In the genomic region with DNA sequence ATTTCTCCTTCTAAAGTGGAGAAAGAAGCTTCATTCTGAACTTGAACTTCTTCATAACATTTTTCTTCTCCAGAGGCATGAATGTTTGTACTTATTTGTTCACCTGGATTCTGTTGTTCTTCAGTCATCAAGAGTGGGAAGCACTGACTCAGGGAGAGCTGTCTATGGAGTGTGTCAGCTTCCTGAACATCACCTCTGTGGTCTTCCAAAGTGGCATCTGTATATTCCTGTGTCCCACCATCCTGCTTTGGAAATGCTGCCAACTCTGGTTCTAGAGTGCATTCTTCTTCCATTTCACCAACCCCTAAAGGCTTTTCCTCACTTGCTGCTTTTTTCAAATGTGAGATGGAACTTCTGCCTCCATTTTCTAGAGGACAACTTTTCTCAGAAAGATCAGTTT, we compare ENCODE assay signal across 31 cellular contexts. TPM values are rescaled to one million over a fixed set of nuclear protein-coding genes. Genes with fewer than 3 reads are reported as not detected.
DNase-seq lines count a peak whose midpoint lies in the region; ATAC-seq, FAIRE-seq and TF ChIP-seq lines count a peak whose summit lies in the region.
"Had no signal": no experiment of that assay in that cellular context is flagged by ENCODE, and none has a peak within 500 bp of the region (broad histone marks: within the 10 kb centered on the region; RNA-seq: fewer than 3 reads in every experiment).

No MANE protein-coding gene starts in this region.

- no peak overlapping the region for H4K8ac ChIP-seq in trophoblast cell (ENCODE audit: low read depth, low read length)

- no peak overlapping the region for H2BK120ac ChIP-seq in trophoblast cell (ENCODE audit: insufficient read depth, low read length, poor library complexity)

- H3K18ac ChIP-seq in trophoblast cell (ENCODE audit: low read length): no peak overlapping the region

- BruUV-seq in endothelial cell of umbilical vein (replicated peaks; lab: Mats Ljungman, UMichigan): no TSS peak

- H2BK12ac ChIP-seq in trophoblast cell (ENCODE audit: low read length): no peak overlapping the region

- no peak for TF ChIP-seq POLR2A in endothelial cell of umbilical vein (IDR thresholded peaks at IDR 0.05; ENCODE audit: low read depth, low read length)

- no peaks in the 10 kb centered on the region for H3K9me3 ChIP-seq in endothelial cell of umbilical vein (replicated peaks; ENCODE audit: control insufficient read depth, insufficient read depth, low read length)
- H3K9me3 ChIP-seq in trophoblast cell (ENCODE audit: insufficient read depth, low read depth, low read length): no peaks in the 10 kb centered on the region
- H3K9me3 ChIP-seq: BE2C, testis had no signal

- POLR2A ChIA-PET in endothelial cell of umbilical vein (lab: Charles Lee): no interaction called here

- H2AFZ ChIP-seq in endothelial cell of umbilical vein (ENCODE audit: low read depth, low read length) (no peak overlapping the region), trophoblast cell (ENCODE audit: insufficient read depth, low read length, poor library complexity) (no peak overlapping the region)
- H2AFZ ChIP-seq: parathyroid adenoma had no signal

- TF ChIP-seq CTCF in endothelial cell of umbilical vein (IDR thresholded peaks at IDR 0.05; ENCODE audit: extremely low read depth in 1 of 2, insufficient read depth in 1 of 2, low read depth in 1 of 2, low read length in 2 of 2): no peak

- H3K4me2 ChIP-seq in endothelial cell of umbilical vein (ENCODE audit: insufficient read depth, low read length) (no peak overlapping the region), trophoblast cell (ENCODE audit: low read length) (no peak overlapping the region)

- H3K79me2 ChIP-seq in endothelial cell of umbilical vein (ENCODE audit: control insufficient read depth, insufficient read depth, low read length) (no peaks in the 10 kb centered on the region), trophoblast cell (ENCODE audit: control insufficient read depth, insufficient read depth, low read length, poor library complexity) (no peaks in the 10 kb centered on the region)
- H3K79me2 ChIP-seq: parathyroid adenoma had no signal

- H4K91ac ChIP-seq in trophoblast cell (ENCODE audit: low read depth, low read length): no peak overlapping the region

- H3K79me1 ChIP-seq in trophoblast cell (ENCODE audit: low read length): no peaks in the 10 kb centered on the region

- H4K20me1 ChIP-seq in endothelial cell of umbilical vein (replicated peaks; ENCODE audit: control insufficient read depth, extremely low read depth, insufficient read depth, low read length): no peaks in the 10 kb centered on the region

- H3K14ac ChIP-seq in trophoblast cell (ENCODE audit: low read length): no peak overlapping the region

- H3K9me1 ChIP-seq in endothelial cell of umbilical vein (replicated peaks; ENCODE audit: control insufficient read depth, extremely low read depth, insufficient read depth, low read length): no peaks in the 10 kb centered on the region

- H3K36me3 ChIP-seq in endothelial cell of umbilical vein (ENCODE audit: control insufficient read depth in 2 of 2, extremely low read depth in 1 of 2, insufficient read depth in 2 of 2, low read length in 2 of 2) (no peaks in the 10 kb centered on the region), trophoblast cell (ENCODE audit: control insufficient read depth in 1 of 2, insufficient read depth in 2 of 2, low read length in 2 of 2) (no peaks in the 10 kb centered on the region)
- H3K36me3 ChIP-seq: BE2C had no signal

- H3K23ac ChIP-seq in trophoblast cell (ENCODE audit: low read length): no peak overlapping the region

- no peak overlapping the region for H2AK5ac ChIP-seq in trophoblast cell (ENCODE audit: low read length)

- H3K4me3 ChIP-seq in endothelial cell of umbilical vein (replicated peaks in 1 of 3; ENCODE audit: insufficient read depth in 1 of 3, low read depth in 1 of 3, low read length in 3 of 3) (no peak overlapping the region), trophoblast cell (ENCODE audit: low read depth, low read length) (no peak overlapping the region)
- H3K4me3 ChIP-seq: coronary artery, testis had no signal

- H3K4me1 ChIP-seq in endothelial cell of umbilical vein (ENCODE audit: control insufficient read depth, extremely low read depth, insufficient read depth, low read length): no peaks in the 10 kb centered on the region
- H3K4me1 ChIP-seq in trophoblast cell (ENCODE audit: control insufficient read depth in 1 of 2, insufficient read depth in 2 of 2, low read length in 2 of 2): no peaks in the 10 kb centered on the region
- H3K4me1 ChIP-seq: BE2C, parathyroid adenoma, testis had no signal

- CTCF ChIA-PET in endothelial cell of umbilical vein (lab: Charles Lee): interaction anchor here (1.1 kb wide), 2 partner anchors 14 to 48 kb away, joined by 4 to 6 read pairs; no protein-coding TSS in a partner anchor

- H3K27me3 ChIP-seq in endothelial cell of umbilical vein (ENCODE audit: control insufficient read depth in 2 of 2, insufficient read depth in 2 of 2, low read length in 2 of 2) (peaks cover 0 to 7% of the 10 kb centered on the region in 2 experiments), trophoblast cell (ENCODE audit: insufficient read depth, low read length) (no peaks in the 10 kb centered on the region)
- H3K27me3 ChIP-seq: BE2C, testis had no signal

- H3K4ac ChIP-seq in trophoblast cell (ENCODE audit: low read depth, low read length): no peak overlapping the region

- intact Hi-C loops in endothelial cell of umbilical vein (cut with micrococcal nuclease): no loop called here

- H3K9ac ChIP-seq in endothelial cell of umbilical vein (replicated peaks; ENCODE audit: extremely low read depth, insufficient read depth, low read length) (no peak overlapping the region), trophoblast cell (ENCODE audit: low read length) (no peak overlapping the region)
- H3K9ac ChIP-seq: parathyroid adenoma had no signal

- no peak overlapping the region for H4K12ac ChIP-seq in trophoblast cell (ENCODE audit: low read depth, low read length)

- H2BK5ac ChIP-seq in trophoblast cell (ENCODE audit: low read depth, low read length, poor library complexity): no peak overlapping the region

- dilution Hi-C loops in endothelial cell of umbilical vein (cut with MboI; ENCODE audit: extremely low pct_ligation_motif_present, low sequenced_read_pairs): no loop called here

- DNase-seq in EL: peak; percentile 9
- DNase-seq in M059J (ENCODE audit: low read depth): peak; percentile 72
- DNase-seq in endothelial cell of umbilical vein (ENCODE audit: low read depth, low spot score): no peak
- peak; percentile 79 for DNase-seq in kidney tubule cell (ENCODE audit: low spot score)
- DNase-seq in trophoblast cell: no peak
- DNase-seq in NCI-H1417 (lab: John Stamatoyannopoulos, UW): no peak
- DNase-seq: ACHN; activated CD4-positive, alpha-beta T cell treated with anti-CD3 and anti-CD28 coated beads for 4 hours; amygdala; BE2C; caudate nucleus; CD8-positive, alpha-beta T cell; effector memory CD4-positive, alpha-beta T cell; H7; Kasumi-1; left cardiac atrium; MV-4-11; NCI-H2107; NCI-H345; NCI-H69; right cardiac atrium; stimulated activated CD4-positive, alpha-beta T cell treated with anti-CD3 and anti-CD28 coated beads, Interleukin-1b, Interleukin-23, amount 100 ng/mL, for 48 hours; stimulated activated naive CD8-positive, alpha-beta T cell treated with anti-CD3 and anti-CD28 coated beads, Interleukin-15, Interleukin-2, amounts not matched to agents 100 U/mL and 50 U/mL, for 24 hours; T-helper 9 cell; testis had no signal

- ATAC-seq in HG03280 (IDR thresholded peaks at IDR 0.05; ENCODE audit: unreplicated experiment): no peak
- ATAC-seq: activated naive CD4-positive, alpha-beta T cell treated with anti-CD3 and anti-CD28 coated beads, Interleukin-2, amount 50 U/mL, for 72 hours; CD8-positive, alpha-beta T cell; stimulated activated naive CD8-positive, alpha-beta T cell treated with anti-CD3 and anti-CD28 coated beads, Interleukin-15, Interleukin-2, amounts not matched to agents 100 U/mL and 50 U/mL, for 24 hours had no signal

- FAIRE-seq in endothelial cell of umbilical vein (lab: Jason Lieb, UNC): no peak
- FAIRE-seq: GM12892 had no signal

- no peak overlapping the region for H3K27ac ChIP-seq in endothelial cell of umbilical vein (ENCODE audit: insufficient read depth, low read depth, low read length)
- H3K27ac ChIP-seq in trophoblast cell (ENCODE audit: low read depth, low read length): no peak overlapping the region
- H3K27ac ChIP-seq: coronary artery, parathyroid adenoma, testis, VCaP had no signal

TF ChIP-seq in endothelial cell of umbilical vein, 7 proteins besides CTCF, POLR2A, EP300 and RAD21:
- TF ChIP-seq POLR2AphosphoS5 (IDR thresholded peaks at IDR 0.05; ENCODE audit: insufficient read depth, low read depth, low read length) (no peak), FOS (IDR thresholded peaks at IDR 0.05; ENCODE audit: borderline replicate concordance, insufficient read depth, low read length) (peak; percentile 28), MYC (IDR thresholded peaks at IDR 0.05; ENCODE audit: low read depth, low read length) (no peak)

RNA-seq across cellular contexts. Expression of a gene that starts 59.5 kb away (rescaled TPM):
- total RNA-seq in M059J (2014; rRNA removed; shearing (Covaris generic)): 0.52 and 0.71 TPM in 2 replicates
- 0.44 and 0.49 TPM in 2 replicates for total RNA-seq in endothelial cell of umbilical vein
- polyA plus RNA-seq in endothelial cell of umbilical vein: 0.10 and 0.11 TPM in 2 replicates
- polyA plus RNA-seq in endothelial cell of umbilical vein (2011; cell fraction: cytosol; rRNA removed): 0.03 and 0.06 TPM in 2 replicates
- 0.36 and 0.38 TPM in 2 replicates for polyA plus RNA-seq in endothelial cell of umbilical vein (2011; cell fraction: nucleus; rRNA removed)
- 0.52 and 1.4 TPM in 2 replicates for polyA plus RNA-seq in endothelial cell of umbilical vein (2012)
- 0.40 and 2.0 TPM in 2 replicates for polyA minus RNA-seq in endothelial cell of umbilical vein
- not detected for polyA minus RNA-seq in endothelial cell of umbilical vein (2011; cell fraction: cytosol; rRNA and poly(A)+ RNA removed)
- 0.48 and 1.6 TPM in 2 replicates for polyA minus RNA-seq in endothelial cell of umbilical vein (2011; cell fraction: nucleus; rRNA and poly(A)+ RNA removed)
- polyA plus RNA-seq in trophoblast cell (2013): 0.07 and 0.12 TPM in 2 replicates

Comparison
In these comparisons a context has a peak if more than half of its experiments do, and no peak if none do; other contexts are left out.
1. DNase-seq: peak in EL (single experiment), M059J (single experiment) and kidney tubule cell (single experiment); none in endothelial cell of umbilical vein (single experiment), trophoblast cell (0 of 2) and NCI-H1417 (0 of 3).